ENCODE assay signal across 25 cellular contexts in genomic region chr2:28253543-28253942, GRCh38.
A peak's percentile ranks its signal among the peaks of the same experiment; 100 is the strongest.
DNase-seq lines count a peak whose midpoint lies in the region; ATAC-seq and TF ChIP-seq lines count a peak whose summit lies in the region.
"Had no signal": no experiment of that assay in that cellular context is flagged by ENCODE, and none has a peak within 500 bp of the region (broad histone marks: within the 10 kb centered on the region; RNA-seq: fewer than 3 reads in every experiment).

No MANE protein-coding gene starts in this region.

- no CpG with 5 or more reads among the region's 2 CpGs for WGBS in trophoblast cell (ENCODE audit: extremely low coverage, insufficient coverage, insufficient read length)

- POLR2A ChIA-PET in activated CD4-positive, alpha-beta memory T cell treated with anti-CD3 and anti-CD28 coated beads, Interleukin-2, amount 10 ng/mL, durations not matched to agents 7 days and 5 days (lab: Charles Lee): interaction anchor here (0.8 to 4.1 kb wide), 6 partner anchors 17 to 139 kb away, joined by 4 to 36 read pairs (median 14); partner anchors contain the start of gene FOSL2
- POLR2A ChIA-PET in activated CD4-positive, alpha-beta memory T cell treated with anti-CD3 and anti-CD28 coated beads for 36 hours (lab: Charles Lee): interaction anchor here (1.6 kb wide), 1 partner anchor 20 kb away, joined by 3 read pairs; no protein-coding TSS in a partner anchor
- POLR2A ChIA-PET in CD4-positive, alpha-beta memory T cell (lab: Charles Lee; ENCODE audit: partially characterized antibody): interaction anchor here (0.7 kb wide), 1 partner anchor 170 kb away, joined by 3 read pairs; no protein-coding TSS in a partner anchor

- no TSS peak for BruUV-seq in Calu3 (replicated peaks; lab: Mats Ljungman, UMichigan)

- no peaks in the 10 kb centered on the region for H3K27me3 Mint-ChIP-seq in activated CD4-positive, alpha-beta memory T cell treated with anti-CD3 and anti-CD28 coated beads, Interleukin-2, amount 10 ng/mL, durations not matched to agents 7 days and 5 days
- no peaks in the 10 kb centered on the region for H3K27me3 Mint-ChIP-seq in activated CD4-positive, alpha-beta memory T cell treated with anti-CD3 and anti-CD28 coated beads for 36 hours
- H3K27me3 Mint-ChIP-seq in CD4-positive, alpha-beta memory T cell: no peaks in the 10 kb centered on the region
- no peaks in the 10 kb centered on the region for H3K27me3 Mint-ChIP-seq in T-helper 17 cell
- no peaks in the 10 kb centered on the region for H3K27me3 Mint-ChIP-seq in Calu3 (ENCODE audit: unreplicated experiment)
- H3K27me3 Mint-ChIP-seq: CD4-positive, alpha-beta T cell had no signal

- intact Hi-C loops in activated CD4-positive, alpha-beta memory T cell treated with anti-CD3 and anti-CD28 coated beads for 36 hours (cut with micrococcal nuclease): loop anchor here (2.0 to 5.0 kb wide), 3 partner anchors 137 to 361 kb away; partner anchors contain the start of genes BABAM2 and RBKS
- intact Hi-C loops in CD4-positive, alpha-beta memory T cell (cut with micrococcal nuclease): no loop called here
- intact Hi-C loops in Calu3 (cut with micrococcal nuclease; ENCODE audit: unreplicated experiment): no loop called here

- no peak overlapping the region for H3K14ac ChIP-seq in trophoblast cell (ENCODE audit: low read length)

- no peak overlapping the region for H2BK12ac ChIP-seq in trophoblast cell (ENCODE audit: low read length)

- no peak overlapping the region for H3K4me3 ChIP-seq in CD4-positive, alpha-beta memory T cell (ENCODE audit: low read length in 2 of 2)
- no peak overlapping the region for H3K4me3 ChIP-seq in trophoblast cell (ENCODE audit: low read depth, low read length)
- H3K4me3 ChIP-seq: BLaER1, PC-9, SJSA1 had no signal

- no peak overlapping the region for H2AK5ac ChIP-seq in trophoblast cell (ENCODE audit: low read length)

- H3K4me3 Mint-ChIP-seq in activated CD4-positive, alpha-beta memory T cell treated with anti-CD3 and anti-CD28 coated beads, Interleukin-2, amount 10 ng/mL, durations not matched to agents 7 days and 5 days: no peak overlapping the region
- no peak overlapping the region for H3K4me3 Mint-ChIP-seq in activated CD4-positive, alpha-beta memory T cell treated with anti-CD3 and anti-CD28 coated beads for 36 hours
- peak overlapping the region in 3 of 8 donors; percentile 3 to 25 (median 5) for H3K4me3 Mint-ChIP-seq in CD4-positive, alpha-beta memory T cell
- H3K4me3 Mint-ChIP-seq in T-helper 17 cell (no peak overlapping the region), Calu3 (ENCODE audit: low read depth, unreplicated experiment) (no peak overlapping the region)
- H3K4me3 Mint-ChIP-seq: CD4-positive, alpha-beta T cell had no signal

- H3K4ac ChIP-seq in trophoblast cell (ENCODE audit: low read depth, low read length): no peak overlapping the region

- no peaks in the 10 kb centered on the region for H3K79me2 ChIP-seq in trophoblast cell (ENCODE audit: control insufficient read depth, insufficient read depth, low read length, poor library complexity)

- H3K4me1 Mint-ChIP-seq in activated CD4-positive, alpha-beta memory T cell treated with anti-CD3 and anti-CD28 coated beads, Interleukin-2, amount 10 ng/mL, durations not matched to agents 7 days and 5 days: peaks cover 50% of the 10 kb centered on the region
- H3K4me1 Mint-ChIP-seq in activated CD4-positive, alpha-beta memory T cell treated with anti-CD3 and anti-CD28 coated beads for 36 hours (ENCODE audit: low read depth): peaks cover 37% of the 10 kb centered on the region
- peaks cover 23 to 49% (median 30%) of the 10 kb centered on the region in 4 donors for H3K4me1 Mint-ChIP-seq in CD4-positive, alpha-beta memory T cell
- H3K4me1 Mint-ChIP-seq in T-helper 17 cell (peaks cover 25% of the 10 kb centered on the region), Calu3 (ENCODE audit: low read depth, unreplicated experiment) (no peaks in the 10 kb centered on the region)

- no peak overlapping the region for H3K9ac ChIP-seq in trophoblast cell (ENCODE audit: low read length)
- H3K9ac ChIP-seq: BLaER1 had no signal

- H3K18ac ChIP-seq in trophoblast cell (ENCODE audit: low read length): no peak overlapping the region

- H2AFZ ChIP-seq in trophoblast cell (ENCODE audit: insufficient read depth, low read length, poor library complexity): no peak overlapping the region
- H2AFZ ChIP-seq: PC-9 had no signal

- CTCF ChIA-PET in activated CD4-positive, alpha-beta memory T cell treated with anti-CD3 and anti-CD28 coated beads, Interleukin-2, amount 10 ng/mL, durations not matched to agents 7 days and 5 days (lab: Charles Lee): interaction anchor here (0.5 to 1.6 kb wide), 3 partner anchors 22 to 353 kb away, joined by 3 to 6 read pairs (median 4); no protein-coding TSS in a partner anchor
- CTCF ChIA-PET in activated CD4-positive, alpha-beta memory T cell treated with anti-CD3 and anti-CD28 coated beads for 36 hours (lab: Charles Lee): no interaction called here
- CTCF ChIA-PET in CD4-positive, alpha-beta memory T cell (lab: Charles Lee; ENCODE audit: partially characterized antibody): interaction anchor here (0.9 kb wide), 1 partner anchor 529 kb away, joined by 3 read pairs; no protein-coding TSS in a partner anchor
- CTCF ChIA-PET in Calu3 (lab: Charles Lee): no interaction called here

- H4K12ac ChIP-seq in trophoblast cell (ENCODE audit: low read depth, low read length): no peak overlapping the region

- TF ChIP-seq CTCF in Calu3 (IDR thresholded peaks at IDR 0.05; ENCODE audit: unreplicated experiment): no peak

- no peak overlapping the region for H4K91ac ChIP-seq in trophoblast cell (ENCODE audit: low read depth, low read length)

- H2BK5ac ChIP-seq in trophoblast cell (ENCODE audit: low read depth, low read length, poor library complexity): no peak overlapping the region

- H3K27me3 ChIP-seq in CD4-positive, alpha-beta memory T cell (ENCODE audit: insufficient read depth, low read length): no peaks in the 10 kb centered on the region
- H3K27me3 ChIP-seq in trophoblast cell (ENCODE audit: insufficient read depth, low read length): no peaks in the 10 kb centered on the region
- H3K27me3 ChIP-seq: BLaER1, SJSA1 had no signal

- H4K8ac ChIP-seq in trophoblast cell (ENCODE audit: low read depth, low read length): no peak overlapping the region

- DNase-seq in activated CD4-positive, alpha-beta memory T cell treated with anti-CD3 and anti-CD28 coated beads, Interleukin-2, amount 10 ng/mL, durations not matched to agents 7 days and 5 days: no peak
- DNase-seq in activated CD4-positive, alpha-beta memory T cell treated with anti-CD3 and anti-CD28 coated beads for 36 hours: no peak
- DNase-seq in CD4-positive, alpha-beta memory T cell: no peak
- DNase-seq in T-helper 17 cell (no peak), trophoblast cell (peak; percentile 43 to 84), Calu3 (no peak)
- DNase-seq: Caco-2; CD4-positive, alpha-beta T cell; DMS 273 treated with DMSO at 0.1 percent for 48 hours; DMS79; EL; GDM1; HCEC 1CT; NCI-H1048; NCI-H1417; NCI-H1694; NCI-H2081; NCI-H2227 treated with DMSO at 0.1 percent for 48 hours; NCI-H526 treated with DMSO at 0.1 percent for 48 hours; PC-9; Right ventricle myocardium superior; RPMI8226 had no signal

- no peaks in the 10 kb centered on the region for H3K9me3 Mint-ChIP-seq in activated CD4-positive, alpha-beta memory T cell treated with anti-CD3 and anti-CD28 coated beads, Interleukin-2, amount 10 ng/mL, durations not matched to agents 7 days and 5 days
- no peaks in the 10 kb centered on the region for H3K9me3 Mint-ChIP-seq in activated CD4-positive, alpha-beta memory T cell treated with anti-CD3 and anti-CD28 coated beads for 36 hours
- H3K9me3 Mint-ChIP-seq in CD4-positive, alpha-beta memory T cell: no peaks in the 10 kb centered on the region
- no peaks in the 10 kb centered on the region for H3K9me3 Mint-ChIP-seq in Calu3 (ENCODE audit: low read depth, unreplicated experiment)
- H3K9me3 Mint-ChIP-seq: CD4-positive, alpha-beta T cell had no signal

- ATAC-seq in T-helper 17 cell: no peak
- no peak for ATAC-seq in HG03432 (IDR thresholded peaks at IDR 0.05; ENCODE audit: unreplicated experiment)

- H3K36me3 ChIP-seq in CD4-positive, alpha-beta memory T cell (ENCODE audit: insufficient read depth, low read length): no peaks in the 10 kb centered on the region
- no peaks in the 10 kb centered on the region for H3K36me3 ChIP-seq in trophoblast cell (ENCODE audit: control insufficient read depth in 1 of 2, insufficient read depth in 2 of 2, low read length in 2 of 2)
- H3K36me3 ChIP-seq: BLaER1, SJSA1 had no signal

- H3K4me1 ChIP-seq in CD4-positive, alpha-beta memory T cell (ENCODE audit: insufficient read depth, low read length): peaks cover 36% of the 10 kb centered on the region
- H3K4me1 ChIP-seq in trophoblast cell (ENCODE audit: control insufficient read depth in 1 of 2, insufficient read depth in 2 of 2, low read length in 2 of 2): peaks cover 4 to 6% of the 10 kb centered on the region in 2 experiments

- H3K9me3 ChIP-seq in CD4-positive, alpha-beta memory T cell (ENCODE audit: control insufficient read depth in 1 of 2, low read length in 2 of 2): no peaks in the 10 kb centered on the region
- H3K9me3 ChIP-seq in T-helper 17 cell (ENCODE audit: control insufficient read depth, low read length, poor library complexity, severe bottlenecking) (no peaks in the 10 kb centered on the region), trophoblast cell (ENCODE audit: insufficient read depth, low read depth, low read length) (no peaks in the 10 kb centered on the region)
- H3K9me3 ChIP-seq: BLaER1, Caco-2, SJSA1 had no signal

- peak overlapping the region; percentile 5 for H3K27ac Mint-ChIP-seq in activated CD4-positive, alpha-beta memory T cell treated with anti-CD3 and anti-CD28 coated beads, Interleukin-2, amount 10 ng/mL, durations not matched to agents 7 days and 5 days
- no peak overlapping the region for H3K27ac Mint-ChIP-seq in activated CD4-positive, alpha-beta memory T cell treated with anti-CD3 and anti-CD28 coated beads for 36 hours
- H3K27ac Mint-ChIP-seq in CD4-positive, alpha-beta memory T cell: peak overlapping the region in 5 of 7 donors; percentile 74 to 96 (median 83)
- H3K27ac Mint-ChIP-seq in T-helper 17 cell (peak overlapping the region; percentile 94), Calu3 (ENCODE audit: unreplicated experiment) (no peak overlapping the region)

- H3K79me1 ChIP-seq in trophoblast cell (ENCODE audit: low read length): peaks cover 2% of the 10 kb centered on the region

- peaks cover 16% of the 10 kb centered on the region for H3K36me3 Mint-ChIP-seq in activated CD4-positive, alpha-beta memory T cell treated with anti-CD3 and anti-CD28 coated beads, Interleukin-2, amount 10 ng/mL, durations not matched to agents 7 days and 5 days (ENCODE audit: low read depth)
- peaks cover 4% of the 10 kb centered on the region for H3K36me3 Mint-ChIP-seq in activated CD4-positive, alpha-beta memory T cell treated with anti-CD3 and anti-CD28 coated beads for 36 hours
- peaks cover 4 to 7% of the 10 kb centered on the region in 2 donors for H3K36me3 Mint-ChIP-seq in CD4-positive, alpha-beta memory T cell
- H3K36me3 Mint-ChIP-seq in T-helper 17 cell (ENCODE audit: low read depth) (peaks cover 2% of the 10 kb centered on the region), Calu3 (ENCODE audit: insufficient read depth, unreplicated experiment) (no peaks in the 10 kb centered on the region)

- no peak overlapping the region for H3K23ac ChIP-seq in trophoblast cell (ENCODE audit: low read length)

- no peak overlapping the region for H3K4me2 ChIP-seq in trophoblast cell (ENCODE audit: low read length)
- H3K4me2 ChIP-seq: BLaER1, PC-9 had no signal

- H3K27ac ChIP-seq in CD4-positive, alpha-beta memory T cell (ENCODE audit: low read depth, low read length): no peak overlapping the region
- H3K27ac ChIP-seq in trophoblast cell (ENCODE audit: low read depth, low read length): no peak overlapping the region
- H3K27ac ChIP-seq: BLaER1, PC-9, SJSA1 had no signal

- H2BK120ac ChIP-seq in trophoblast cell (ENCODE audit: insufficient read depth, low read length, poor library complexity): no peak overlapping the region

Comparison
In these comparisons a context has a peak if more than half of its experiments do, and no peak if none do; other contexts are left out.
1. H3K27ac Mint-ChIP-seq: peak in activated CD4-positive, alpha-beta memory T cell treated with anti-CD3 and anti-CD28 coated beads, Interleukin-2, amount 10 ng/mL, durations not matched to agents 7 days and 5 days (single experiment), CD4-positive, alpha-beta memory T cell (5 of 7) and T-helper 17 cell (single experiment); none in activated CD4-positive, alpha-beta memory T cell treated with anti-CD3 and anti-CD28 coated beads for 36 hours (single experiment) and Calu3 (single experiment).
2. CTCF ChIA-PET loops: an anchor here in activated CD4-positive, alpha-beta memory T cell treated with anti-CD3 and anti-CD28 coated beads, Interleukin-2, amount 10 ng/mL, durations not matched to agents 7 days and 5 days (0.5 to 1.6 kb wide) and CD4-positive, alpha-beta memory T cell (0.9 kb wide); none called in activated CD4-positive, alpha-beta memory T cell treated with anti-CD3 and anti-CD28 coated beads for 36 hours and Calu3.
3. DNase-seq: peak in trophoblast cell (2 of 2); none in activated CD4-positive, alpha-beta memory T cell treated with anti-CD3 and anti-CD28 coated beads, Interleukin-2, amount 10 ng/mL, durations not matched to agents 7 days and 5 days (single experiment), activated CD4-positive, alpha-beta memory T cell treated with anti-CD3 and anti-CD28 coated beads for 36 hours (single experiment), CD4-positive, alpha-beta memory T cell (0 of 5), T-helper 17 cell (0 of 3) and Calu3 (single experiment).